ENCODE assay signal across 8 cellular contexts in the genomic region with DNA sequence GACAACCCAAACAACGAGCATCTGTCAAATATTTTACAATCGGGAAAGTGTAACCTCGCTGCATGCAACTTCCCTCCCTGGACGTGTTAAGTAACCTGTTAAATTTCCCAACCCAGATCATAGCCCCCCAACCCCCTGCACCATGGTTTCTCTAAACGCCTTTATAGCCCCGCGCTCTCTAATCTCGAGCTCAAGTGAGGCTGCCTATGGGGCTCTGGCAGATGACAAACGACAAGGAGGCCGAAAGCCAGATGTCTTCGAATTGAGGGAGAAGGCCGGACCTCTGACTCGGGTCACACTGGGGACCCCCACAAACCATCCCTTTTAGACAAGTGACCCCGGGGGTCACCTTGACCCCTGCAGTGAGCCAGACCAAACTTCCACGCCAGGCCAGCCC. TPM values are rescaled to one million over a fixed set of nuclear protein-coding genes. Genes with fewer than 3 reads are reported as not detected.
DNase-seq lines count a peak whose midpoint lies in the region; ATAC-seq, FAIRE-seq and TF ChIP-seq lines count a peak whose summit lies in the region.

No MANE protein-coding gene starts in this region.

- H3K36me3 ChIP-seq in DOHH2 (ENCODE audit: control insufficient read depth, low read length) (peaks cover 6% of the 10 kb centered on the region; the same call in 1 of the 2 replicates), SJCRH30 (no peaks in the 10 kb centered on the region), esophagus squamous epithelium (peaks cover 0 to 8% (median 0%) of the 10 kb centered on the region in 3 donors), pancreas (no peaks in the 10 kb centered on the region)

- H3K4me3 ChIP-seq in DOHH2 (ENCODE audit: low read length): peak overlapping the region; percentile 89
- H3K4me3 ChIP-seq in SJCRH30: peak overlapping the region; percentile 87
- H3K4me3 ChIP-seq in esophagus squamous epithelium: peak overlapping the region; percentile 93 to 98 (median 94)
- H3K4me3 ChIP-seq in pancreas: peak overlapping the region; percentile 64 to 93 (median 83)

- TF ChIP-seq CTCF in DOHH2 (IDR thresholded peaks at IDR 0.05; ENCODE audit: low read depth, low read length, poor library complexity, severe bottlenecking) (no peak), esophagus squamous epithelium (IDR thresholded peaks at IDR 0.05) (no peak), pancreas (IDR thresholded peaks at IDR 0.05) (no peak), omental fat pad (IDR thresholded peaks at IDR 0.05) (no peak)

- H3K27ac ChIP-seq in DOHH2 (ENCODE audit: low read depth, low read length) (peak overlapping the region; percentile 75), SJCRH30 (peak overlapping the region; percentile 97), esophagus squamous epithelium (peak overlapping the region; percentile 90 to 97 (median 96)), pancreas (peak overlapping the region; percentile 89 to 98 (median 95))

- TF ChIP-seq POLR2A in esophagus squamous epithelium (IDR thresholded peaks at IDR 0.05): no peak

- peaks cover 4% of the 10 kb centered on the region for H4K20me1 ChIP-seq in DOHH2 (ENCODE audit: control insufficient read depth, insufficient read depth, low read depth, low read length)

- DNase-seq in SJCRH30 (peak in 1 of 2 experiments; percentile 37), esophagus squamous epithelium (lab: John Stamatoyannopoulos, UW) (no peak), pancreas (no peak), OCI-M1 (lab: John Stamatoyannopoulos, UW) (no peak), omental fat pad (ENCODE audit: low spot score) (no peak)

- intact Hi-C loops in esophagus squamous epithelium (cut with DNase I) (loop anchor here (10.0 kb wide), 1 partner anchor 266 kb away; no protein-coding TSS in a partner anchor), pancreas (cut with DNase I) (no loop called here)

- ATAC-seq in pancreas: peak in 1 of 4 donors; percentile 4
- ATAC-seq in esophagus mucosa: no peak
- ATAC-seq in GM21447 (IDR thresholded peaks at IDR 0.05; ENCODE audit: unreplicated experiment): no peak
- no peak for ATAC-seq in omental fat pad (ENCODE audit: low FRiP score)

- no peaks in the 10 kb centered on the region for H3K9me2 ChIP-seq in DOHH2 (replicated peaks; ENCODE audit: control insufficient read depth, low read length)

- peaks cover 54% of the 10 kb centered on the region for H3K79me2 ChIP-seq in DOHH2 (ENCODE audit: control insufficient read depth, low read length)

- H3F3A ChIP-seq in DOHH2 (ENCODE audit: control insufficient read depth, insufficient read depth): no peaks in the 10 kb centered on the region; the same call in 1 of the 2 replicates

- no peak for FAIRE-seq in pancreas (lab: Jason Lieb, UNC)

- H3K4me1 ChIP-seq in DOHH2 (ENCODE audit: control insufficient read depth, low read length): peaks cover 20% of the 10 kb centered on the region
- peaks cover 13% of the 10 kb centered on the region for H3K4me1 ChIP-seq in SJCRH30
- peaks cover 14 to 49% (median 30%) of the 10 kb centered on the region in 3 donors for H3K4me1 ChIP-seq in esophagus squamous epithelium
- H3K4me1 ChIP-seq in pancreas: peaks cover 0 to 12% (median 9%) of the 10 kb centered on the region in 3 donors

- H3K27me3 ChIP-seq in DOHH2 (ENCODE audit: control insufficient read depth, low read length): no peaks in the 10 kb centered on the region; the same call in 1 of the 2 replicates
- H3K27me3 ChIP-seq in SJCRH30: no peaks in the 10 kb centered on the region
- H3K27me3 ChIP-seq in esophagus squamous epithelium: no peaks in the 10 kb centered on the region
- H3K27me3 ChIP-seq in pancreas: no peaks in the 10 kb centered on the region

- no peaks in the 10 kb centered on the region for H3K9me3 ChIP-seq in DOHH2 (ENCODE audit: control insufficient read depth, insufficient read depth, low read length)
- H3K9me3 ChIP-seq in SJCRH30 (replicated peaks): no peaks in the 10 kb centered on the region
- no peaks in the 10 kb centered on the region for H3K9me3 ChIP-seq in esophagus squamous epithelium
- H3K9me3 ChIP-seq in pancreas: no peaks in the 10 kb centered on the region

- 0% methylated on average over 8 to 14 of the region's 15 CpGs for WGBS in esophagus squamous epithelium, 2 donors
- 0% methylated on average over 15 of the region's 15 CpGs for WGBS in pancreas, 2 donors

- H3K4me2 ChIP-seq in DOHH2 (ENCODE audit: low read length): peak overlapping the region; percentile 95

RNA-seq across cellular contexts. Expression of a gene that starts 0.5 kb away (rescaled TPM):
- total RNA-seq in SJCRH30 (2014; rRNA removed; shearing (Covaris generic)): 306 and 322 TPM in 2 replicates
- 100 to 1,000 TPM in 2 of 4 donors, 10 to 100 TPM in 2; 51.3 to 152 (median 104) TPM for total RNA-seq in esophagus squamous epithelium
- 10 to 100 TPM; 34.8 to 54.3 (median 49.7) TPM for total RNA-seq in pancreas
- 10 to 100 TPM; 40.0 to 91.5 TPM for polyA plus RNA-seq in pancreas
- 79.1 TPM for total RNA-seq in esophagus mucosa
- 100 to 1,000 TPM; 108 to 152 (median 126) TPM for total RNA-seq in omental fat pad
